ENCODE assay signal across 23 cellular contexts in the genomic region with DNA sequence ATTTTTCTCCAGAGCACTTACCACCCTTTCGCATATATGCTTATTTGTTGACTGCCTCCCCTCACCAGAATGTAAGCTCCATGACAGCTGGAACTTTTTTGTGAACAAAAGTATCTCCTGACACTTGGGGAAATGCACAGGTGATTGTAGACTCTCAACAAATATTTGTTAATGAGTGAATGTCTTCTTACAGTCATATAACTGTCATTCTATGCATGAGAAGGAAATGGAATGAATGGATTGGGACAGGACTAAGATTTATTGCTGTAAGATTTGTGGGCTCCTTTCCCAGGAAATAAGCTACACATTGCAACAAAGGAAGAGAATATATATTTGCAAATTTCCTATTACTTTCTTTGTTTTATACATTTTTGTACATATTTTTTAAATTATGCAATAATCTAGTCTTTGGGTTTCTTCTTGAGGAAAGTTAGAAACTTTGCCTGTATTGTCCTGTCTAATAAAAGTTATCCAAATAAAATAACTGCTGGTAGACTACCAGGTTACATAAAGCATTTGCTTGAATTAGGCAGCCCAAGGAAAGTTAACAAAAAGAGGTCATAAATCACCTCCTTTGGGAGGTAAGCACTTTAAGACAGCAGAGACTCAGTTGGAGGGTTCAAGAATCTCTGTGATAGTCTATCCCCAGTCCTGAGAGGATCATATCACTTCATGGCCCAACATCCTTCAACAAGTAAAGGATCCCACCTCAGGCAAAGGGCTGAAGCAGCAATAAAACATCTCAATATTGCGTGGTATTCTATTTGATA.
"Had no signal": no experiment of that assay in that cellular context is flagged by ENCODE, and none has a peak within 500 bp of the region (broad histone marks: within the 10 kb centered on the region; RNA-seq: fewer than 3 reads in every experiment).

No MANE protein-coding gene starts in this region.

- H3K9me3 ChIP-seq: esophagus squamous epithelium, left lung, mucosa of descending colon, prostate gland, right atrium auricular region, stomach, thyroid gland, vagina had no signal

- H3K36me3 ChIP-seq: esophagus squamous epithelium, left lung, prostate gland, right atrium auricular region, stomach, thyroid gland, vagina had no signal

- H3K27me3 ChIP-seq: left lung, right atrium auricular region, stomach, thyroid gland, vagina had no signal

- H3K27ac ChIP-seq: esophagus squamous epithelium, left lung, prostate gland, right atrium auricular region, stomach, thyroid gland, vagina had no signal

- H3K4me1 ChIP-seq: esophagus squamous epithelium, left lung, prostate gland, right atrium auricular region, stomach, thyroid gland, vagina had no signal

- H3K4me3 ChIP-seq: esophagus squamous epithelium, left lung, mucosa of descending colon, prostate gland, right atrium auricular region, smooth muscle cell, stomach, thyroid gland, vagina had no signal

- DNase-seq: cortex of kidney; effector memory CD8-positive, alpha-beta T cell; erythroblast; esophagus squamous epithelium; foreskin melanocyte; hypothalamus; kidney; left lung; mesenchymal stem cell; mucosa of descending colon; naive B cell; nucleus accumbens; stimulated activated CD4-positive, alpha-beta T cell treated with anti-CD3 and anti-CD28 coated beads, Interleukin-12 subunit alpha, Interleukin-12 subunit beta, amount 100 ng/mL, for 4 hours; stimulated activated CD4-positive, alpha-beta T cell treated with anti-CD3 and anti-CD28 coated beads, Interleukin-1b, Interleukin-23, amount 100 ng/mL, for 48 hours; stimulated activated CD4-positive, alpha-beta T cell treated with anti-CD3 and anti-CD28 coated beads, Interleukin-4, amount 100 ng/mL, for 1 hour; stimulated activated CD8-positive, alpha-beta memory T cell treated with anti-CD3 and anti-CD28 coated beads, Interleukin-4, amount 100 ng/mL, for 48 hours; stimulated activated naive CD4-positive, alpha-beta T cell; stomach; thyroid gland had no signal
